In genomic region chr12:21989819-21990412, GRCh38 we compare ENCODE assay signal across 8 cellular contexts. TPM values are rescaled to one million over a fixed set of nuclear protein-coding genes. Genes with fewer than 3 reads are reported as not detected.
A peak's percentile ranks its signal among the peaks of the same experiment; 100 is the strongest.
DNase-seq lines count a peak whose midpoint lies in the region; ATAC-seq and TF ChIP-seq lines count a peak whose summit lies in the region.

No MANE protein-coding gene starts in this region.

- H3K4me3 ChIP-seq in gastroesophageal sphincter (no peak overlapping the region), transverse colon (no peak overlapping the region)

- no peaks in the 10 kb centered on the region for H3K4me1 ChIP-seq in gastroesophageal sphincter
- peaks cover 0 to 7% (median 1%) of the 10 kb centered on the region in 4 donors for H3K4me1 ChIP-seq in transverse colon

- in situ Hi-C loops in transverse colon (cut with MboI; ENCODE audit: low pct_ligation_motif_present in 1 of 4, low pct_unique_long_range_greater_than_20kb in 1 of 4, low sequenced_read_pairs in 3 of 4), result loop anchor here in 1 of 4 donors (10.0 kb wide), 1 partner anchor 295 kb away; no protein-coding TSS in a partner anchor

- TF ChIP-seq CTCF in gastroesophageal sphincter (IDR thresholded peaks at IDR 0.05) (peak; percentile 63 to 69 (median 66)), transverse colon (IDR thresholded peaks at IDR 0.05) (peak; percentile 30 to 57 (median 47))

- no peaks in the 10 kb centered on the region for H3K9me3 ChIP-seq in gastroesophageal sphincter
- no peaks in the 10 kb centered on the region for H3K9me3 ChIP-seq in transverse colon

- H3K36me3 ChIP-seq in gastroesophageal sphincter, result no peaks in the 10 kb centered on the region
- H3K36me3 ChIP-seq in transverse colon, result no peaks in the 10 kb centered on the region

- WGBS in gastroesophageal sphincter (ENCODE audit: low coverage in 1 of 2), 2 donors, result 44 to 52% methylated on average over 5 of the region's 5 CpGs
- WGBS in transverse colon (ENCODE audit: low coverage in 1 of 2), 2 donors, result 53 to 54% methylated on average over 5 of the region's 5 CpGs

- intact Hi-C loops in transverse colon (cut with DNase I; ENCODE audit: low total_unique reads), result loop anchor here (10.0 kb wide), 1 partner anchor 295 kb away; no protein-coding TSS in a partner anchor

- H3K27ac ChIP-seq in gastroesophageal sphincter, result no peak overlapping the region
- H3K27ac ChIP-seq in transverse colon, result no peak overlapping the region

- ATAC-seq in gastroesophageal sphincter (no peak), HG03342 (IDR thresholded peaks at IDR 0.05; ENCODE audit: unreplicated experiment) (no peak), GM18858 (IDR thresholded peaks at IDR 0.05; ENCODE audit: unreplicated experiment) (no peak), GM18519 (IDR thresholded peaks at IDR 0.05; ENCODE audit: low FRiP score, unreplicated experiment) (no peak)

- H3K27me3 ChIP-seq in gastroesophageal sphincter, result no peaks in the 10 kb centered on the region
- H3K27me3 ChIP-seq in transverse colon, result no peaks in the 10 kb centered on the region

- DNase-seq in NOMO-1 treated with DMSO at 0.1 percent for 48 hours (lab: John Stamatoyannopoulos, UW; ENCODE audit: unreplicated experiment) (peak; percentile 21), NOMO-1 (lab: John Stamatoyannopoulos, UW; ENCODE audit: unreplicated experiment in 2 of 2) (no peak), RPMI7951 (ENCODE audit: low read depth) (peak; percentile 1), transverse colon (no peak)

- TF ChIP-seq EP300 in gastroesophageal sphincter (IDR thresholded peaks at IDR 0.05), result no peak
- TF ChIP-seq EP300 in transverse colon (IDR thresholded peaks at IDR 0.05; ENCODE audit: low read depth), result no peak

- TF ChIP-seq POLR2A in gastroesophageal sphincter (IDR thresholded peaks at IDR 0.05) (no peak), transverse colon (IDR thresholded peaks at IDR 0.05) (no peak)

RNA-seq across cellular contexts. Expression of gene ABCC9, which starts 48.7 kb away (rescaled TPM):
- total RNA-seq in RPMI7951 (2014; rRNA removed; shearing (Covaris generic)), result under 0.01 and 0.12 TPM in 2 replicates
- total RNA-seq in gastroesophageal sphincter (100 to 1,000 TPM in 1 of 4 donors, 10 to 100 TPM in 3; 61.8 to 105 (median 73.7) TPM), transverse colon (10 to 100 TPM in 1 of 4 donors, 1 to 10 TPM in 3; 5.2 to 10.2 (median 8.0) TPM)

RNA-seq across cellular contexts. Expression of gene CMAS, which starts 56.1 kb away (rescaled TPM):
- total RNA-seq in RPMI7951 (2014; rRNA removed; shearing (Covaris generic)), result 26.0 and 32.0 TPM in 2 replicates
- total RNA-seq in gastroesophageal sphincter (10 to 100 TPM; 25.8 to 60.2 (median 33.1) TPM), transverse colon (10 to 100 TPM; 12.3 to 92.6 (median 69.0) TPM)

Comparison
In these comparisons a context has a peak if more than half of its experiments do, and no peak if none do; other contexts are left out.
1. DNase-seq: peak in NOMO-1 treated with DMSO at 0.1 percent for 48 hours (single experiment) and RPMI7951 (single experiment); none in NOMO-1 (0 of 2) and transverse colon (single experiment).
2. RNA of gene ABCC9, which starts 48.7 kb away (total RNA-seq): 61.8 to 105 TPM in gastroesophageal sphincter; 5.2 to 10.2 TPM in transverse colon and under 0.01 to 0.12 TPM in RPMI7951; every median in the first group is over 4 times any median in the second.